13 cellular contexts compared by ENCODE assay signal in the genomic region with DNA sequence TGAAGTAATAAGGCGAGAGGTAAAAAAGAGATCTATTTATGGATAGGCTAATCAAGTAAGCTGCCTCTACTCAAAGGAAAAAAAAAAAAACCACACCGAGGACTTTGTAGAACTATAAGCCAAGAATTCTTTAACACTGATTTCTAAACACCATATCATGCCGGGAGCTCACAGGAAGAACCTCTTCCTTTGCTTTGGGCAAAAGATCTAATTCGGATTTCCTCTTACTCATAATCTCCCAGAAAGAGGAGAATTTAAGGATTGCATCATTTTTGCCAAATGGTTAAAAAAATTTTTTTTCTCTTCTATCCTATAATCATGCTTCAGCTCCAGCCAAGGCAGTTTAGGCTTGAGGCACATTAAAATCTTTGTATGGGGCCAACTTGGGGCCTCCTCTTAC.
A peak's percentile ranks its signal among the peaks of the same experiment; 100 is the strongest.
DNase-seq lines count a peak whose midpoint lies in the region; ATAC-seq and TF ChIP-seq lines count a peak whose summit lies in the region.
"Had no signal": no experiment of that assay in that cellular context is flagged by ENCODE, and none has a peak within 500 bp of the region (broad histone marks: within the 10 kb centered on the region; RNA-seq: fewer than 3 reads in every experiment).

No MANE protein-coding gene starts in this region.

- peak; percentile 67 for DNase-seq in AG09319 (ENCODE audit: extremely low read depth, low read depth)
- peak; percentile 81 for DNase-seq in HT1080 (ENCODE audit: low read depth)
- DNase-seq in amniotic epithelial cell (ENCODE audit: low read depth), result peak; percentile 38
- peak; percentile 56 for DNase-seq in glomerular endothelial cell (ENCODE audit: extremely low read depth, low read depth, low spot score)
- DNase-seq in NCI-H2081 treated with DMSO at 0.1 percent for 48 hours (lab: John Stamatoyannopoulos, UW), result no peak
- DNase-seq: NCI-H1105; NK-92 treated with Interleukin-12 subunit alpha and Interleukin-12 subunit beta, amount 100 ng/mL, for 24 hours; stimulated activated CD4-positive, alpha-beta T cell treated with anti-CD3 and anti-CD28 coated beads, Interleukin-2, amount 100 ng/mL, for 48 hours; T-helper 17 cell had no signal

- no peak for ATAC-seq in GM19023 (IDR thresholded peaks at IDR 0.05; ENCODE audit: unreplicated experiment)
- no peak for ATAC-seq in HG03571 (IDR thresholded peaks at IDR 0.05; ENCODE audit: unreplicated experiment)
- ATAC-seq in HG03432 (IDR thresholded peaks at IDR 0.05; ENCODE audit: unreplicated experiment), result no peak
- ATAC-seq: left lobe of liver, T-helper 17 cell had no signal

- no peak for TF ChIP-seq CTCF in AG09319 (IDR thresholded peaks at IDR 0.05; ENCODE audit: low read depth, low read length)
